Comparison of ENCODE assay signal across 12 cellular contexts in genomic region chr5:150159741-150160179, GRCh38.
DNase-seq lines count a peak whose midpoint lies in the region; ATAC-seq and TF ChIP-seq lines count a peak whose summit lies in the region.
"Had no signal": no experiment of that assay in that cellular context is flagged by ENCODE, and none has a peak within 500 bp of the region (broad histone marks: within the 10 kb centered on the region; RNA-seq: fewer than 3 reads in every experiment).

No MANE protein-coding gene starts in this region.

- H2AFZ ChIP-seq in parathyroid adenoma: no peak overlapping the region

- no peak overlapping the region for H3K9ac ChIP-seq in parathyroid adenoma

- TF ChIP-seq CTCF in fibroblast of pulmonary artery (IDR thresholded peaks at IDR 0.05; ENCODE audit: low read length, missing control alignments): no peak
- no peak for TF ChIP-seq CTCF in parathyroid adenoma (IDR thresholded peaks at IDR 0.05)

- no peaks in the 10 kb centered on the region for H3K9me3 ChIP-seq in parathyroid adenoma (ENCODE audit: control insufficient read depth, low read length)
- H3K9me3 ChIP-seq: MG63 had no signal

- no peaks in the 10 kb centered on the region for H3K36me3 ChIP-seq in parathyroid adenoma (ENCODE audit: control insufficient read depth, insufficient read depth, low read length)
- H3K36me3 ChIP-seq: cardiac muscle cell, MG63 had no signal

- H3K4me3 ChIP-seq in fibroblast of pulmonary artery (replicated peaks; ENCODE audit: low read depth, low read length): no peak overlapping the region
- no peak overlapping the region for H3K4me3 ChIP-seq in parathyroid adenoma (ENCODE audit: low read depth, low read length)
- H3K4me3 ChIP-seq: cardiac muscle cell, MG63 had no signal

- peaks cover 4% of the 10 kb centered on the region for H3K4me1 ChIP-seq in parathyroid adenoma

- H3K27ac ChIP-seq in parathyroid adenoma: peak overlapping the region; percentile 47
- H3K27ac ChIP-seq: cardiac muscle cell had no signal

- no peak for ATAC-seq in GM18519 (IDR thresholded peaks at IDR 0.05; ENCODE audit: low FRiP score, unreplicated experiment)
- ATAC-seq: stimulated activated naive CD8-positive, alpha-beta T cell treated with anti-CD3 and anti-CD28 coated beads, Interleukin-15, Interleukin-2, amounts not matched to agents 100 U/mL and 50 U/mL, for 24 hours had no signal

- H3K27me3 ChIP-seq in parathyroid adenoma (ENCODE audit: control insufficient read depth, insufficient read depth, low read length): no peaks in the 10 kb centered on the region
- H3K27me3 ChIP-seq: MG63 had no signal

- no peak overlapping the region for H3K4me2 ChIP-seq in parathyroid adenoma (ENCODE audit: low read length)

- DNase-seq in CD1c-positive myeloid dendritic cell (ENCODE audit: extremely low spot score) (peak; percentile 22), NAMALWA (ENCODE audit: low spot score) (peak; percentile 18), fibroblast of pulmonary artery (ENCODE audit: low read depth) (peak; percentile 94), NCI-H2029 (lab: John Stamatoyannopoulos, UW) (no peak), LoVo (ENCODE audit: low spot score) (no peak), NOMO-1 treated with dmso at 0.1 percent for 144 hours (lab: John Stamatoyannopoulos, UW; ENCODE audit: unreplicated experiment) (no peak)
- DNase-seq: MG63; small intestine; stimulated activated naive CD8-positive, alpha-beta T cell treated with anti-CD3 and anti-CD28 coated beads, Interleukin-15, Interleukin-2, amounts not matched to agents 100 U/mL and 50 U/mL, for 24 hours had no signal

- H3K79me2 ChIP-seq in parathyroid adenoma: no peaks in the 10 kb centered on the region

Comparison
In these comparisons a context has a peak if more than half of its experiments do, and no peak if none do; other contexts are left out.
1. DNase-seq: peak in CD1c-positive myeloid dendritic cell (single experiment), NAMALWA (single experiment) and fibroblast of pulmonary artery (single experiment); none in NCI-H2029 (single experiment), LoVo (single experiment) and NOMO-1 treated with dmso at 0.1 percent for 144 hours (single experiment).